20 cellular contexts compared by ENCODE assay signal in genomic region chr18:32488078-32488477, GRCh38. TPM values are rescaled to one million over a fixed set of nuclear protein-coding genes. Genes with fewer than 3 reads are reported as not detected.
DNase-seq lines count a peak whose midpoint lies in the region; ATAC-seq and TF ChIP-seq lines count a peak whose summit lies in the region.
"Had no signal": no experiment of that assay in that cellular context is flagged by ENCODE, and none has a peak within 500 bp of the region (broad histone marks: within the 10 kb centered on the region; RNA-seq: fewer than 3 reads in every experiment).

No MANE protein-coding gene starts in this region.

- no peaks in the 10 kb centered on the region for H4K20me1 ChIP-seq in neural cell (ENCODE audit: insufficient read depth)
- H4K20me1 ChIP-seq: BLaER1 treated with 17β-estradiol and CSF1 and Interleukin-3, amounts not matched to agents 10 nM and 100 nM had no signal

- no peaks in the 10 kb centered on the region for H3K9me3 ChIP-seq in neural cell (ENCODE audit: low read length)
- H3K9me3 ChIP-seq in Peyer's patch: no peaks in the 10 kb centered on the region
- H3K9me3 ChIP-seq: A549; BE2C; BLaER1 treated with 17β-estradiol and CSF1 and Interleukin-3, amounts not matched to agents 10 nM and 100 nM had no signal

- H3K27ac ChIP-seq in neural cell (ENCODE audit: low read length) (no peak overlapping the region), Peyer's patch (no peak overlapping the region)
- H3K27ac ChIP-seq: A549; BLaER1 treated with 17β-estradiol and CSF1 and Interleukin-3, amounts not matched to agents 10 nM and 100 nM; GM23248 had no signal

- H3K4me3 Mint-ChIP-seq in activated T-cell treated with anti-CD3 and anti-CD28 coated beads, Interleukin-2, amount 50 U/mL, for 4 hours: no peak overlapping the region
- H3K4me3 Mint-ChIP-seq: CD14-positive monocyte; CD4-positive, alpha-beta T cell; CD8-positive, alpha-beta memory T cell had no signal

- no peaks in the 10 kb centered on the region for H3K9me2 ChIP-seq in neural cell (ENCODE audit: insufficient read depth, low read length)

- H3K27me3 ChIP-seq in neural cell (ENCODE audit: insufficient read depth, low read depth, low read length) (no peaks in the 10 kb centered on the region), Peyer's patch (no peaks in the 10 kb centered on the region)
- H3K27me3 ChIP-seq: BE2C; BLaER1 treated with 17β-estradiol and CSF1 and Interleukin-3, amounts not matched to agents 10 nM and 100 nM had no signal

- no peaks in the 10 kb centered on the region for H3K36me3 Mint-ChIP-seq in activated T-cell treated with anti-CD3 and anti-CD28 coated beads, Interleukin-2, amount 50 U/mL, for 4 hours (ENCODE audit: insufficient read depth)
- H3K36me3 Mint-ChIP-seq: CD14-positive monocyte; CD8-positive, alpha-beta memory T cell had no signal

- no peak for TF ChIP-seq CTCF in neural cell (IDR thresholded peaks at IDR 0.05; ENCODE audit: poor library complexity, severe bottlenecking)
- no peak for TF ChIP-seq CTCF in Peyer's patch (IDR thresholded peaks at IDR 0.05)

- no peak overlapping the region for H3K9ac ChIP-seq in neural cell (ENCODE audit: low read length)
- H3K9ac ChIP-seq: BLaER1 treated with 17β-estradiol and CSF1 and Interleukin-3, amounts not matched to agents 10 nM and 100 nM; GM23248 had no signal

- no peaks in the 10 kb centered on the region for H3F3A ChIP-seq in neural cell (ENCODE audit: insufficient read depth, low read length, poor library complexity, severe bottlenecking)

- no peaks in the 10 kb centered on the region for H3K79me2 ChIP-seq in neural cell (replicated peaks; ENCODE audit: insufficient read depth, low read length)

- no peak overlapping the region for H2AFZ ChIP-seq in neural cell (ENCODE audit: low read depth, low read length)
- H2AFZ ChIP-seq: GM23248 had no signal

- no peaks in the 10 kb centered on the region for H3K4me1 Mint-ChIP-seq in activated T-cell treated with anti-CD3 and anti-CD28 coated beads, Interleukin-2, amount 50 U/mL, for 4 hours (ENCODE audit: low read depth)
- H3K4me1 Mint-ChIP-seq: CD14-positive monocyte; CD8-positive, alpha-beta memory T cell had no signal

- TF ChIP-seq RAD21 in neural cell (conservative IDR thresholded peaks at IDR 0.05): no peak

- no peak for TF ChIP-seq POLR2A in Peyer's patch (IDR thresholded peaks at IDR 0.05)

- H3K4me2 ChIP-seq in neural cell (ENCODE audit: low read length): no peak overlapping the region
- H3K4me2 ChIP-seq: A549; BLaER1 treated with 17β-estradiol and CSF1 and Interleukin-3, amounts not matched to agents 10 nM and 100 nM had no signal

- H3K9me3 Mint-ChIP-seq in activated T-cell treated with anti-CD3 and anti-CD28 coated beads, Interleukin-2, amount 50 U/mL, for 4 hours: no peaks in the 10 kb centered on the region
- H3K9me3 Mint-ChIP-seq: CD4-positive, alpha-beta T cell had no signal

- H3K4me1 ChIP-seq in Peyer's patch: no peaks in the 10 kb centered on the region
- H3K4me1 ChIP-seq: A549; BE2C; BLaER1 treated with 17β-estradiol and CSF1 and Interleukin-3, amounts not matched to agents 10 nM and 100 nM had no signal

- H3K4me3 ChIP-seq in neural cell (ENCODE audit: low read length) (no peak overlapping the region), Peyer's patch (no peak overlapping the region)
- H3K4me3 ChIP-seq: A549; BLaER1 treated with 17β-estradiol and CSF1 and Interleukin-3, amounts not matched to agents 10 nM and 100 nM; GM23248 had no signal

- H3K36me3 ChIP-seq in neural cell (ENCODE audit: insufficient read depth, low read length): no peaks in the 10 kb centered on the region
- H3K36me3 ChIP-seq in Peyer's patch: no peaks in the 10 kb centered on the region
- H3K36me3 ChIP-seq: BE2C; BLaER1 treated with 17β-estradiol and CSF1 and Interleukin-3, amounts not matched to agents 10 nM and 100 nM had no signal

- TF ChIP-seq EP300 in neural cell (conservative IDR thresholded peaks at IDR 0.05; ENCODE audit: poor library complexity, severe bottlenecking): no peak

- DNase-seq in NCI-H82 (lab: John Stamatoyannopoulos, UW) (peak; percentile 41), NCI-H82 treated with DMSO at 0.1 percent for 48 hours (lab: John Stamatoyannopoulos, UW; ENCODE audit: unreplicated experiment) (no peak), NCI-H69 (lab: John Stamatoyannopoulos, UW) (peak; percentile 61), Peyer's patch (no peak)
- DNase-seq in activated T-cell treated with anti-CD3 and anti-CD28 coated beads, Interleukin-2, amount 50 U/mL, for 4 hours: no peak
- DNase-seq: 8988T; ACHN; AML-193; BE2C; CD4-positive, alpha-beta T cell; CD8-positive, alpha-beta memory T cell; DMS 273 treated with DMSO at 0.1 percent for 48 hours; DND-41; GM23248; H7; HCEC 1CT had no signal

- ATAC-seq in activated T-cell treated with anti-CD3 and anti-CD28 coated beads, Interleukin-2, amount 50 U/mL, for 4 hours: no peak
- ATAC-seq: A549 had no signal

- peaks cover 31% of the 10 kb centered on the region for H3K27me3 Mint-ChIP-seq in activated T-cell treated with anti-CD3 and anti-CD28 coated beads, Interleukin-2, amount 50 U/mL, for 4 hours (ENCODE audit: low read depth)

TF ChIP-seq in neural cell, 6 proteins besides CTCF, POLR2A, EP300 and RAD21:
- no peak for TF ChIP-seq MXI1 (conservative IDR thresholded peaks at IDR 0.05; ENCODE audit: poor library complexity, severe bottlenecking)
- no peak for TF ChIP-seq SMC3 (conservative IDR thresholded peaks at IDR 0.05; ENCODE audit: poor library complexity)
- no peak for TF ChIP-seq REST (IDR thresholded peaks at IDR 0.05; ENCODE audit: borderline replicate concordance)
- no peak for TF ChIP-seq TAF1 (IDR thresholded peaks at IDR 0.05; ENCODE audit: low read depth)
- TF ChIP-seq POLR2AphosphoS5 (IDR thresholded peaks at IDR 0.05): peak; percentile 45
- no peak for TF ChIP-seq EZH2 (IDR thresholded peaks at IDR 0.05; ENCODE audit: borderline replicate concordance, insufficient read depth, low read length, poor library complexity, severe bottlenecking)

RNA-seq across cellular contexts. Expression of gene GAREM1, which starts 17.4 kb away (rescaled TPM):
- 1.3 and 3.5 TPM in 2 replicates for polyA plus RNA-seq in neural cell
- polyA minus RNA-seq in neural cell: 6.6 and 8.2 TPM in 2 replicates
- under 1 TPM; 0.11 to 0.33 (median 0.30) TPM for total RNA-seq in activated T-cell treated with anti-CD3 and anti-CD28 coated beads, Interleukin-2, amount 50 U/mL, for 4 hours
- 10 to 100 TPM; 23.6 to 29.9 (median 29.1) TPM for total RNA-seq in Peyer's patch
- total RNA-seq: CD8-positive, alpha-beta memory T cell had no signal
- polyA plus RNA-seq: CD14-positive monocyte; CD8-positive, alpha-beta memory T cell had no signal

Comparison
In these comparisons a context has a peak if more than half of its experiments do, and no peak if none do; other contexts are left out.
1. DNase-seq: peak in NCI-H82 (single experiment) and NCI-H69 (single experiment); none in NCI-H82 treated with DMSO at 0.1 percent for 48 hours (single experiment), activated T-cell treated with anti-CD3 and anti-CD28 coated beads, Interleukin-2, amount 50 U/mL, for 4 hours (single experiment) and Peyer's patch (0 of 3).
2. RNA of gene GAREM1, which starts 17.4 kb away (total RNA-seq): 23.6 to 29.9 TPM in Peyer's patch; 0.11 to 0.33 TPM in activated T-cell treated with anti-CD3 and anti-CD28 coated beads, Interleukin-2, amount 50 U/mL, for 4 hours; every median in the first group is over 10 times any median in the second.